In genomic region chr1:49523764-49524163, GRCh38 we compare ENCODE assay signal across 1 cellular context.
TF ChIP-seq lines count a peak whose summit lies in the region.

No MANE protein-coding gene starts in this region.

TF ChIP-seq in HepG2, 621 proteins besides CTCF, POLR2A, EP300 and RAD21 (continued from another document):
- TF ChIP-seq CEBPZ (IDR thresholded peaks at IDR 0.05; ENCODE audit: low read length) (no peak), TBX3 (IDR thresholded peaks at IDR 0.05; ENCODE audit: borderline replicate concordance) (no peak)
